ENCODE assay signal across 9 cellular contexts in the genomic region with DNA sequence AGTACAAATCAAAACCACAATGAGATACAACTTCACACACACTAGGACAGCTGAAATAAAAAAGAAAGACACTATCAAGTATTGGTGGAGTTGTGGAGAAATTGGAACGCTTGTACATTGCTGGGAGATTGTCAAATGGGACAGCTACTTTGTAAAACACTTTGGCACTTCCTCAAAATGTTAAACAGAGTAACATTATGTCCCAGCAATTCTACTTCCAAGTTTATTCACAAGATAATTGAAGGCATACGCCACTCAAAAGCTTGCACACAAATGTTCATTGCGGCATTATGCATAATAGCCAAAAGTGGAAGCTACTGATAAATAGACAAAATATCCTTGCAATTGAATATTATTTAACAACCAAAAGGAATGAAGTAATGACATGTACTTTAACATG.
"Had no signal": no experiment of that assay in that cellular context is flagged by ENCODE, and none has a peak within 500 bp of the region (broad histone marks: within the 10 kb centered on the region; RNA-seq: fewer than 3 reads in every experiment).

No MANE protein-coding gene starts in this region.

- H3K4me1 ChIP-seq: HAP-1 had no signal

- H3K36me3 ChIP-seq: HAP-1 had no signal

- ATAC-seq: HCT116, K562 had no signal

- DNase-seq: GOT3, H7, HFFc6, IMR-90, KG1 had no signal

- FAIRE-seq: HTR-8/SVneo, K562 had no signal

- H3K9me3 ChIP-seq: HAP-1 had no signal

- H3K4me3 ChIP-seq: HAP-1, K562 had no signal
